7 cellular contexts compared by ENCODE assay signal in genomic region chr4:6594341-6594740, GRCh38.
"Had no signal": no experiment of that assay in that cellular context is flagged by ENCODE, and none has a peak within 500 bp of the region (broad histone marks: within the 10 kb centered on the region; RNA-seq: fewer than 3 reads in every experiment).

No MANE protein-coding gene starts in this region.

- H3K9me3 ChIP-seq: HAP-1 had no signal

- H3K36me3 ChIP-seq: HAP-1 had no signal

- H3K4me2 ChIP-seq: GM23338 had no signal

- ATAC-seq: GM23338, HCT116, HepG2 had no signal

- H3K4me3 ChIP-seq: GM23338, HAP-1 had no signal

- H3K4me1 ChIP-seq: HAP-1 had no signal

- DNase-seq: H7, KG1 had no signal

- H3K27ac ChIP-seq: HL-60 had no signal

- H2AFZ ChIP-seq: GM23338 had no signal

- FAIRE-seq: HepG2 had no signal
